ENCODE assay signal across 8 cellular contexts in the genomic region with DNA sequence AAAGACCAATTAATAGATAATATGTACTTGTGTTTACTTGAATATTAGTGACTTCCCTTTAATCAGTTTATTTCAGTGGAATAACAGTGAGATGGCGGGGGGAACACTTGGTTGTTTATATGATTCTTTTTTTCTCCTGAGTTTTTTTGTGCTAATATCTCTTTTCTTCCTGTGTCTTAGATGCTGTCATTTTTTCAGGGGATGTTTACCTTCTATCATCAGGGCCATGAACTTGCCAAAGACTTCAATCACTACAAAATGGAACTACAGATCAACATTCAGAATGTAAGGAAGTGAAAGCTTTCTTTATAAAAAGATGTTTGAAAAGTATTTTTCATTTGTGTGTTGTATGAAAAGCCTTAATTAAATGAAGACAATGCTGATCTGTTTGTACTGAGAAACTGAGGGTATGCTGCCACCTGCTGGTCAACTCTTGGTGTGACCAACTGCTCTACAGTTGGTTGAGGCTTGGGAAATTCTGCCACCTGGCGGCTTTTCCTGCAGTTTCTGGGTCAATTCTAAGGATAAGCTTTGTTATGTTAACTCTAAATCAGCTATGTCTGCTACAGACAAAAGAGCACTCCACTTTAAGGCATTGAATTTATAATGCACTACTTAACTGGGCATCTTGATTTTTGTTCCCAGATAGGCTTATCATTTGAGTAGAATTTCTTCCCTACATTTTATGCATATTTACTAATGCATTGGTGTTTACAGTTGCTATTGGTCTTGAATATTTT.
A peak's percentile ranks its signal among the peaks of the same experiment; 100 is the strongest.
DNase-seq lines count a peak whose midpoint lies in the region; ATAC-seq and TF ChIP-seq lines count a peak whose summit lies in the region.

No MANE protein-coding gene starts in this region.

- CTCF ChIA-PET in PC-3 (lab: Charles Lee) = interaction anchor here (0.6 to 1.4 kb wide), 22 partner anchors 10 to 847 kb away, joined by 3 to 9 read pairs (median 3); a partner anchor contains a TSS

- no peak overlapping the region for H3K27ac ChIP-seq in DOHH2 (ENCODE audit: low read depth, low read length)
- no peak overlapping the region for H3K27ac ChIP-seq in PC-3 (ENCODE audit: low read length)

- no peaks in the 10 kb centered on the region for H4K20me1 ChIP-seq in DOHH2 (ENCODE audit: control insufficient read depth, insufficient read depth, low read depth, low read length)
- H4K20me1 ChIP-seq in PC-3 (ENCODE audit: low read length) = no peaks in the 10 kb centered on the region

- no peaks in the 10 kb centered on the region for H3K4me1 ChIP-seq in DOHH2 (ENCODE audit: control insufficient read depth, low read length)
- H3K4me1 ChIP-seq in PC-3 (ENCODE audit: insufficient read depth, low read length) = no peaks in the 10 kb centered on the region

- peak; percentile 58 for DNase-seq in KG1 (lab: John Stamatoyannopoulos, UW)
- DNase-seq in PC-3 = peak; percentile 89
- peak; percentile 93 for DNase-seq in activated T-cell treated with anti-CD3 and anti-CD28 coated beads, Interleukin-2, amount 50 U/mL, for 4 hours
- DNase-seq in fibroblast of peridontal ligament (ENCODE audit: extremely low read depth) = peak; percentile 97
- peak; percentile 95 for DNase-seq in nephron progenitor cell
- DNase-seq in stimulated activated naive CD8-positive, alpha-beta T cell treated with anti-CD3 and anti-CD28 coated beads, Interleukin-15, Interleukin-2, amounts not matched to agents 100 U/mL and 50 U/mL, for 24 hours = peak; percentile 94

- H3K36me3 Mint-ChIP-seq in activated T-cell treated with anti-CD3 and anti-CD28 coated beads, Interleukin-2, amount 50 U/mL, for 4 hours (ENCODE audit: insufficient read depth) = no peaks in the 10 kb centered on the region
- peaks cover 25% of the 10 kb centered on the region for H3K36me3 Mint-ChIP-seq in nephron progenitor cell (ENCODE audit: low read depth)

- H3K9me2 ChIP-seq in DOHH2 (replicated peaks; ENCODE audit: control insufficient read depth, low read length) (no peaks in the 10 kb centered on the region), PC-3 (replicated peaks; ENCODE audit: low read length) (no peaks in the 10 kb centered on the region)

- intact Hi-C loops in PC-3 (cut with micrococcal nuclease) = loop anchor here (1.0 to 10.0 kb wide), 7 partner anchors 94 to 849 kb away; no protein-coding TSS in a partner anchor

- H3K4me3 ChIP-seq in DOHH2 (ENCODE audit: low read length) (no peak overlapping the region), PC-3 (ENCODE audit: low read length) (no peak overlapping the region)

- peak; percentile 98 for TF ChIP-seq CTCF in DOHH2 (IDR thresholded peaks at IDR 0.05; ENCODE audit: low read depth, low read length, poor library complexity, severe bottlenecking)
- peak; percentile 99 for TF ChIP-seq CTCF in PC-3 (conservative IDR thresholded peaks at IDR 0.05; ENCODE audit: low read depth, low read length)
- peak; percentile 100 for TF ChIP-seq CTCF in nephron progenitor cell (IDR thresholded peaks at IDR 0.05)

- H3K4me2 ChIP-seq in DOHH2 (ENCODE audit: low read length) = no peak overlapping the region
- no peak overlapping the region for H3K4me2 ChIP-seq in PC-3 (ENCODE audit: low read length)

- POLR2A ChIA-PET in PC-3 (lab: Charles Lee; ENCODE audit: unreplicated experiment) = interaction anchor here (0.7 kb wide), 2 partner anchors 41 to 79 kb away, joined by 3 to 4 read pairs; no protein-coding TSS in a partner anchor

- ATAC-seq in GM21737 (IDR thresholded peaks at IDR 0.05; ENCODE audit: unreplicated experiment) = peak; percentile 75
- ATAC-seq in PC-3 = peak; percentile 88
- peak; percentile 96 to 97 for ATAC-seq in activated T-cell treated with anti-CD3 and anti-CD28 coated beads, Interleukin-2, amount 50 U/mL, for 4 hours
- peak; percentile 94 for ATAC-seq in stimulated activated naive CD8-positive, alpha-beta T cell treated with anti-CD3 and anti-CD28 coated beads, Interleukin-15, Interleukin-2, amounts not matched to agents 100 U/mL and 50 U/mL, for 24 hours

- H3K9ac ChIP-seq in PC-3 (ENCODE audit: low read length) = no peak overlapping the region

- peaks cover 3% of the 10 kb centered on the region for H3K4me1 Mint-ChIP-seq in activated T-cell treated with anti-CD3 and anti-CD28 coated beads, Interleukin-2, amount 50 U/mL, for 4 hours (ENCODE audit: low read depth)
- peaks cover 12% of the 10 kb centered on the region for H3K4me1 Mint-ChIP-seq in nephron progenitor cell

- no peaks in the 10 kb centered on the region for H3K9me3 Mint-ChIP-seq in activated T-cell treated with anti-CD3 and anti-CD28 coated beads, Interleukin-2, amount 50 U/mL, for 4 hours
- H3K9me3 Mint-ChIP-seq in nephron progenitor cell = no peaks in the 10 kb centered on the region

- H2AFZ ChIP-seq in PC-3 (ENCODE audit: low read length) = no peak overlapping the region

- H3K27me3 ChIP-seq in DOHH2 (ENCODE audit: control insufficient read depth, low read length) = no peaks in the 10 kb centered on the region
- H3K27me3 ChIP-seq in PC-3 (ENCODE audit: low read length) = no peaks in the 10 kb centered on the region

- H3K4me3 Mint-ChIP-seq in activated T-cell treated with anti-CD3 and anti-CD28 coated beads, Interleukin-2, amount 50 U/mL, for 4 hours = no peak overlapping the region
- H3K4me3 Mint-ChIP-seq in nephron progenitor cell = no peak overlapping the region

- no peaks in the 10 kb centered on the region for H3F3A ChIP-seq in DOHH2 (ENCODE audit: control insufficient read depth, insufficient read depth)
- no peaks in the 10 kb centered on the region for H3F3A ChIP-seq in PC-3 (ENCODE audit: low read length, unreplicated experiment)

- no peaks in the 10 kb centered on the region for H3K27me3 Mint-ChIP-seq in activated T-cell treated with anti-CD3 and anti-CD28 coated beads, Interleukin-2, amount 50 U/mL, for 4 hours (ENCODE audit: low read depth)
- H3K27me3 Mint-ChIP-seq in nephron progenitor cell (ENCODE audit: low read depth, poor library complexity) = no peaks in the 10 kb centered on the region

- H3K79me2 ChIP-seq in DOHH2 (ENCODE audit: control insufficient read depth, low read length) (no peaks in the 10 kb centered on the region), PC-3 (ENCODE audit: low read length) (no peaks in the 10 kb centered on the region)

- no TSS peak for BruUV-seq in PC-3 (replicated peaks; lab: Mats Ljungman, UMichigan)

- no peak overlapping the region for H3K27ac Mint-ChIP-seq in nephron progenitor cell

- H3K36me3 ChIP-seq in DOHH2 (ENCODE audit: control insufficient read depth, low read length) = no peaks in the 10 kb centered on the region
- peaks cover 2% of the 10 kb centered on the region; the same call in 1 of the 2 replicates for H3K36me3 ChIP-seq in PC-3 (ENCODE audit: low read depth, low read length)

- H3K9me3 ChIP-seq in DOHH2 (ENCODE audit: control insufficient read depth, insufficient read depth, low read length) = no peaks in the 10 kb centered on the region
- no peaks in the 10 kb centered on the region for H3K9me3 ChIP-seq in PC-3 (ENCODE audit: low read length)
